Comparison of ENCODE assay signal across 10 cellular contexts in genomic region chr16:55021595-55022475, GRCh38.
DNase-seq lines count a peak whose midpoint lies in the region; ATAC-seq and TF ChIP-seq lines count a peak whose summit lies in the region.
"Had no signal": no experiment of that assay in that cellular context is flagged by ENCODE, and none has a peak within 500 bp of the region (broad histone marks: within the 10 kb centered on the region; RNA-seq: fewer than 3 reads in every experiment).

No MANE protein-coding gene starts in this region.

- no peak overlapping the region for H3K4me3 ChIP-seq in GM12864 (ENCODE audit: low read depth, low read length)
- H3K4me3 ChIP-seq in MG63, result no peak overlapping the region; the same call in 1 of the 2 replicates
- no peak overlapping the region for H3K4me3 ChIP-seq in astrocyte of the spinal cord (ENCODE audit: low read depth, low read length)
- H3K4me3 ChIP-seq in neural progenitor cell, result no peak overlapping the region
- no peak overlapping the region for H3K4me3 ChIP-seq in testis

- H3K4me2 ChIP-seq in neural progenitor cell, result no peak overlapping the region

- DNase-seq in GM12864 (ENCODE audit: low read depth) (no peak), MG63 (peak; percentile 75), astrocyte of the spinal cord (ENCODE audit: low read depth, low spot score) (peak; percentile 74), neural progenitor cell (ENCODE audit: low spot score) (peak; percentile 49), NCI-H2107 treated with DMSO at 0.1 percent for 48 hours (lab: John Stamatoyannopoulos, UW; ENCODE audit: unreplicated experiment) (no peak), testis (no peak)
- DNase-seq in activated T-cell treated with anti-CD3 and anti-CD28 coated beads, Interleukin-2, amount 50 U/mL, for 48 hours, result no peak
- DNase-seq: activated CD4-positive, alpha-beta T cell treated with anti-CD3 and anti-CD28 coated beads, Interleukin-2, amount 50 U/mL, for 4 hours; NCI-H510A treated with DMSO at 0.1 percent for 48 hours had no signal

- H3K27me3 ChIP-seq in MG63, result peaks cover 13% of the 10 kb centered on the region; the same call in 1 of the 2 replicates
- H3K27me3 ChIP-seq in neural progenitor cell, result no peaks in the 10 kb centered on the region
- H3K27me3 ChIP-seq in testis, result no peaks in the 10 kb centered on the region

- ATAC-seq in HG02870 (IDR thresholded peaks at IDR 0.05; ENCODE audit: unreplicated experiment), result no peak

- no peak for TF ChIP-seq POLR2A in testis (IDR thresholded peaks at IDR 0.05)

- H3K79me2 ChIP-seq in neural progenitor cell (ENCODE audit: low read depth), result no peaks in the 10 kb centered on the region

- H3K4me1 Mint-ChIP-seq in neural progenitor cell, result peaks cover 3% of the 10 kb centered on the region

- H3F3A ChIP-seq in neural progenitor cell (ENCODE audit: low read depth), result no peaks in the 10 kb centered on the region

- H3K27me3 Mint-ChIP-seq in neural progenitor cell (ENCODE audit: insufficient read depth, low read depth), result peaks cover 2% of the 10 kb centered on the region

- in situ Hi-C loops in astrocyte of the spinal cord (cut with HindIII; ENCODE audit: low sequenced_read_pairs), result no loop called here

- TF ChIP-seq CTCF in GM12864 (IDR thresholded peaks at IDR 0.05; ENCODE audit: low read depth, low read length, missing control alignments), result peak; percentile 21
- peak; percentile 34 for TF ChIP-seq CTCF in astrocyte of the spinal cord (IDR thresholded peaks at IDR 0.05; ENCODE audit: low read depth, low read length)
- peak; percentile 57 for TF ChIP-seq CTCF in neural progenitor cell (IDR thresholded peaks at IDR 0.05)
- no peak for TF ChIP-seq CTCF in testis (IDR thresholded peaks at IDR 0.05)

- H3K27ac ChIP-seq in neural progenitor cell (no peak overlapping the region), testis (no peak overlapping the region)

- no peaks in the 10 kb centered on the region for H3K36me3 Mint-ChIP-seq in neural progenitor cell

- H3K9me3 ChIP-seq in MG63 (peaks cover 23% of the 10 kb centered on the region), neural progenitor cell (ENCODE audit: low read depth) (no peaks in the 10 kb centered on the region), testis (no peaks in the 10 kb centered on the region)

- intact Hi-C loops in testis (cut with DNase I; ENCODE audit: low total_unique reads), result no loop called here

- no peak overlapping the region for H3K4me3 Mint-ChIP-seq in neural progenitor cell

- H3K36me3 ChIP-seq in MG63, result no peaks in the 10 kb centered on the region
- no peaks in the 10 kb centered on the region for H3K36me3 ChIP-seq in neural progenitor cell
- no peaks in the 10 kb centered on the region for H3K36me3 ChIP-seq in testis (ENCODE audit: low read depth, missing control alignments)

- H3K27ac Mint-ChIP-seq in neural progenitor cell, result no peak overlapping the region

- H4K20me1 ChIP-seq in neural progenitor cell (ENCODE audit: low read depth), result no peaks in the 10 kb centered on the region

- no peaks in the 10 kb centered on the region for H3K4me1 ChIP-seq in neural progenitor cell
- no peaks in the 10 kb centered on the region for H3K4me1 ChIP-seq in testis

- H2AFZ ChIP-seq in neural progenitor cell (replicated peaks), result no peak overlapping the region

- peaks cover 20% of the 10 kb centered on the region for H3K9me3 Mint-ChIP-seq in neural progenitor cell

- no peak overlapping the region for H3K9ac ChIP-seq in neural progenitor cell

- WGBS in testis, 2 donors, result 52 to 65% methylated on average over 10 to 11 of the region's 11 CpGs

Comparison
In these comparisons a context has a peak if more than half of its experiments do, and no peak if none do; other contexts are left out.
1. DNase-seq: peak in MG63 (single experiment), astrocyte of the spinal cord (single experiment) and neural progenitor cell (single experiment); none in GM12864 (single experiment), NCI-H2107 treated with DMSO at 0.1 percent for 48 hours (single experiment), activated T-cell treated with anti-CD3 and anti-CD28 coated beads, Interleukin-2, amount 50 U/mL, for 48 hours (0 of 2) and testis (single experiment).
2. CTCF ChIP-seq: peak in GM12864 (single experiment), astrocyte of the spinal cord (single experiment) and neural progenitor cell (single experiment); none in testis (0 of 3).